In genomic region chr17:16653367-16654041, GRCh38 we compare ENCODE assay signal across 1 cellular context.
A peak's percentile ranks its signal among the peaks of the same experiment; 100 is the strongest.
TF ChIP-seq lines count a peak whose summit lies in the region.

Gene ZNF624, minus strand, starts transcription at chr17:16653850.

TF ChIP-seq in HepG2, 621 proteins besides CTCF, POLR2A, EP300 and RAD21 (continued from another document and continues in another):
- 0 out of 2 replicates have a peak, but pooled peaks have one; percentile 29 for TF ChIP-seq PRDM4 (CRISPR knock-in tag; IDR thresholded peaks at IDR 0.05; ENCODE audit: borderline replicate concordance)
- peak; percentile 84 for TF ChIP-seq TOPORS (CRISPR knock-in tag; IDR thresholded peaks at IDR 0.05)
- TF ChIP-seq ZBTB46 (CRISPR knock-in tag; IDR thresholded peaks at IDR 0.05; ENCODE audit: borderline replicate concordance) = peak; percentile 77; the same call in 1 of the 2 replicates
- TF ChIP-seq ISL2 (CRISPR knock-in tag; IDR thresholded peaks at IDR 0.05) = peak; percentile 73; the same call in 1 of the 2 replicates
- TF ChIP-seq ZNF547 (CRISPR knock-in tag; IDR thresholded peaks at IDR 0.05) = peak; percentile 78; the same call in 1 of the 2 replicates
- TF ChIP-seq HIC2 (CRISPR knock-in tag; IDR thresholded peaks at IDR 0.05; ENCODE audit: low read depth) = peak; percentile 87; the same call in 1 of the 2 replicates
- no peak for TF ChIP-seq FIP1L1 (IDR thresholded peaks at IDR 0.05; ENCODE audit: borderline replicate concordance, insufficient read depth, low read depth, low read length)
- TF ChIP-seq PRDM10 (CRISPR knock-in tag; IDR thresholded peaks at IDR 0.05; ENCODE audit: low read depth) = no peak; the same call in 1 of the 2 replicates
- TF ChIP-seq KLF15 (CRISPR knock-in tag; IDR thresholded peaks at IDR 0.05; ENCODE audit: borderline replicate concordance) = peak; percentile 78; the same call in 1 of the 2 replicates
- peak; percentile 53; the same call in 1 of the 2 replicates for TF ChIP-seq ZBTB7B (CRISPR knock-in tag; IDR thresholded peaks at IDR 0.05)
- TF ChIP-seq TFAP4 (IDR thresholded peaks at IDR 0.05; ENCODE audit: borderline replicate concordance, low read depth) = peak; percentile 73; the same call in 1 of the 2 replicates
- no peak; the same call in 1 of the 2 replicates for TF ChIP-seq REXO4 (CRISPR knock-in tag; IDR thresholded peaks at IDR 0.05; ENCODE audit: borderline replicate concordance)
- peak; percentile 86 for TF ChIP-seq GZF1 (CRISPR knock-in tag; IDR thresholded peaks at IDR 0.05)
- 0 out of 2 replicates have a peak, but pooled peaks have one; percentile 48 for TF ChIP-seq ZNF44 (CRISPR knock-in tag; IDR thresholded peaks at IDR 0.05)
- peak; percentile 75 for TF ChIP-seq ZHX1 (CRISPR knock-in tag; IDR thresholded peaks at IDR 0.05; ENCODE audit: low read depth)
- peak; percentile 12; the same call in 1 of the 2 replicates for TF ChIP-seq ZBTB14 (CRISPR knock-in tag; IDR thresholded peaks at IDR 0.05)
- peak; percentile 73 for TF ChIP-seq FOXJ3 (CRISPR knock-in tag; IDR thresholded peaks at IDR 0.05; ENCODE audit: borderline replicate concordance)
- peak; percentile 71; the same call in 1 of the 2 replicates for TF ChIP-seq ZNF552 (CRISPR knock-in tag; IDR thresholded peaks at IDR 0.05; ENCODE audit: borderline replicate concordance)
- TF ChIP-seq ZSCAN31 (CRISPR knock-in tag; IDR thresholded peaks at IDR 0.05; ENCODE audit: low read depth) = peak; percentile 78; the same call in 1 of the 2 replicates
- TF ChIP-seq SRY (CRISPR knock-in tag; IDR thresholded peaks at IDR 0.05) = peak; percentile 79; the same call in 1 of the 2 replicates
- TF ChIP-seq ZNF629 (CRISPR knock-in tag; conservative IDR thresholded peaks at IDR 0.05) = 0 out of 2 replicates have a peak, but pooled peaks have one; percentile 23
- 0 out of 2 replicates have a peak, but pooled peaks have one; percentile 25 for TF ChIP-seq STAT6 (CRISPR knock-in tag; IDR thresholded peaks at IDR 0.05; ENCODE audit: borderline replicate concordance)
- peak; percentile 74 for TF ChIP-seq ASH2L (IDR thresholded peaks at IDR 0.05; ENCODE audit: insufficient read length, low read depth, low read length)
- TF ChIP-seq TARDBP (CRISPR knock-in tag; IDR thresholded peaks at IDR 0.05) = peak; percentile 80
- TF ChIP-seq ZNF572 (CRISPR knock-in tag; IDR thresholded peaks at IDR 0.05) = no peak
- peak; percentile 85 for TF ChIP-seq ZNF430 (CRISPR knock-in tag; IDR thresholded peaks at IDR 0.05)
- peak; percentile 88; the same call in 1 of the 2 replicates for TF ChIP-seq MXD1 (CRISPR knock-in tag; IDR thresholded peaks at IDR 0.05)
- no peak for TF ChIP-seq HOXA7 (CRISPR knock-in tag; IDR thresholded peaks at IDR 0.05)
- no peak for TF ChIP-seq ATF7 (IDR thresholded peaks at IDR 0.05)
- peak; percentile 61; the same call in 1 of the 2 replicates for TF ChIP-seq ATF7 (CRISPR knock-in tag; IDR thresholded peaks at IDR 0.05)
- TF ChIP-seq ZNF776 (CRISPR knock-in tag; IDR thresholded peaks at IDR 0.05) = peak; percentile 72; the same call in 1 of the 2 replicates
- TF ChIP-seq GMEB1 (CRISPR knock-in tag; IDR thresholded peaks at IDR 0.05; ENCODE audit: borderline replicate concordance) = 0 out of 2 replicates have a peak, but pooled peaks have one; percentile 4
- TF ChIP-seq SNAPC2 (CRISPR knock-in tag; IDR thresholded peaks at IDR 0.05) = peak; percentile 83; the same call in 1 of the 2 replicates
- TF ChIP-seq ZNF761 (CRISPR knock-in tag; conservative IDR thresholded peaks at IDR 0.05) = 0 out of 2 replicates have a peak, but pooled peaks have one; percentile 72
